In the genomic region with DNA sequence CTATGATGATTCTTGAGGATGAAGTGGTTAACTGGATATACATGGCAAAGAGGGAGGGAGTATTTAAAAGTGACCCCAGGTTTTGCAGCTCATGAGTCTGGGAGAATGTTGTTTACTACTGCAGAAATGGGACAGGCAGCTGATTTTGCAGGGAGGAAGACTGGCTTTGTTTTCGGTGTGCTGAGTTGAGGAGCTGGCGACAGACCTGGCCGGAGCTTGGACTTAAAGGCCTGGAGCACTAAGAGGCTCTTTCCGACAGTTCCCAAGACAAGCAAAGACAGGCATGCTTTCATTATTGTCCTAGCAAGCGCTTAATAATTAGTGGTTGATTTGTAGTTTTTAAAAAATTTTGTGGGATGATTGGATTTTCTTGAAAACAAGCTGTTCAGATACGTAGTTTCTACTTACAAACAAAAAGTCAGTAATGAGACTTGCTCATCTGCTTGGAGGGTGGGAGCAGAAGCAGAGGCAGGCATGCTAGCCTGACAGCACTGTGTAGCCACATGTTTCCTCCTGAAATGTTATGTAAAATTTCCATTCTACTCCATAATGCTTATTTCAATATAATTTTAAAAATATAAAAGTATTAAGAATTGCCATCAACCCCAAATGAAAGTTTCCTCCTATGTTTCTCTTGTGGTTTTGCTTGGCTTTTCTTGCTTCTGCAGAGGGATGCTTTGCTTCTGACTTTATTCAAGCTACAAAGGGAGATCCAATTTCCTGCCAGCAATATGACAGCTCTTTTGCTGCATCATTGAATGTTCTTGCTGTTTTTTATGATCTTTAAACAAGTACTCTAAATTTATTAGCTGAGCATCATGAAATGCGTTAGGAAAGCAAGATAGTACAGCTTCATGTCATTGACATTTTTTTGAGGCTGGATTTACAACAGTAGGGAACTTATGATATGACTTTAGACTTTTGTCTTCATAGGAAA, we compare ENCODE assay signal across 1 cellular context.
TF ChIP-seq lines count a peak whose summit lies in the region.

No MANE protein-coding gene starts in this region.

TF ChIP-seq in GM23338, 12 proteins besides CTCF, POLR2A, EP300 and RAD21 (continued from another document):
- no peak for TF ChIP-seq ZNF462 (CRISPR knock-in tag; IDR thresholded peaks at IDR 0.05)
- TF ChIP-seq EZH2 (IDR thresholded peaks at IDR 0.05; ENCODE audit: low read depth, unreplicated experiment), result no peak
